ENCODE assay signal across 12 cellular contexts in the genomic region with DNA sequence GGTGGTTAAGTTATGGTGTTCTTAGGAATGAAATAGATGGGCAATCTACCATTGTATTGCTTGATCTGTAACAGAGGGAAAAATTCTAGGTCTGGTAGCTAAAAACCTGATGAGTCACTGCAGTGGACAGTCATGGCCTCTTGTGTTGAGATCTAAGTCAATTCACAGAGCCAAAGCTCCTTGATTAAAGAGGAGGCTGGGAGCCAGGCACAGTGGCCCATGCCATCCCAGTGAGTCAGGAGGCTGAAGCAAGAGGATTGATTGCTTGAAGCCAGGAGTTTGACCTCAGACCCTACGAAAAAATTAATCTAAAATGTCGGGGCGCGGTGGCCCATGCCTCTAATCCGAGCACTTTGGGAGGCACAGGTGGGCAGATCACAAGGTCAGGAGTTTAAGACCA.
DNase-seq lines count a peak whose midpoint lies in the region; ATAC-seq, FAIRE-seq and TF ChIP-seq lines count a peak whose summit lies in the region.
"Had no signal": no experiment of that assay in that cellular context is flagged by ENCODE, and none has a peak within 500 bp of the region (broad histone marks: within the 10 kb centered on the region; RNA-seq: fewer than 3 reads in every experiment).

No MANE protein-coding gene starts in this region.

- POLR2A ChIA-PET in BJ (lab: Charles Lee) = interaction anchor here (0.7 kb wide), 1 partner anchor 9 kb away, joined by 5 read pairs; no protein-coding TSS in a partner anchor

- WGBS in pancreas, 2 donors = 91 to 95% methylated on average over 5 of the region's 5 CpGs

- no peaks in the 10 kb centered on the region for H3K27me3 ChIP-seq in BJ (ENCODE audit: control insufficient read depth, insufficient read depth, low read length)
- H3K27me3 ChIP-seq in pancreas = no peaks in the 10 kb centered on the region

- intact Hi-C loops in pancreas (cut with DNase I) = no loop called here

- H3K27ac ChIP-seq in pancreas = peak overlapping the region in 3 of 4 donors; percentile 11 to 60 (median 60)

- peak; percentile 77 for DNase-seq in BJ (ENCODE audit: low read depth)
- peak; percentile 49 for DNase-seq in NCI-H460 (ENCODE audit: extremely low read depth, low read depth)
- DNase-seq in epithelial cell of proximal tubule (ENCODE audit: low read depth) = peak; percentile 57
- peak in 1 of 6 donors; percentile 19 for DNase-seq in pancreas
- DNase-seq in NCI-H187 treated with DMSO at 0.1 percent for 48 hours (lab: John Stamatoyannopoulos, UW) = no peak
- DNase-seq in SHP77 treated with DMSO at 0.1 percent for 48 hours (lab: John Stamatoyannopoulos, UW) = no peak
- no peak for DNase-seq in NCI-H1436 (lab: John Stamatoyannopoulos, UW)
- DNase-seq: left cardiac atrium, NCI-H1092 had no signal

- peak; percentile 12 to 34 (median 28) for ATAC-seq in pancreas
- no peak for ATAC-seq in GM18907 (IDR thresholded peaks at IDR 0.05; ENCODE audit: unreplicated experiment)
- ATAC-seq: WTC11 had no signal

- H3K4me3 ChIP-seq in BJ (ENCODE audit: low read depth, low read length) (no peak overlapping the region), epithelial cell of proximal tubule (ENCODE audit: low read depth, low read length) (no peak overlapping the region), pancreas (no peak overlapping the region)

- no peaks in the 10 kb centered on the region for H3K9me3 ChIP-seq in pancreas

- TF ChIP-seq CTCF in BJ (IDR thresholded peaks at IDR 0.05; ENCODE audit: insufficient read depth, low read depth, low read length) (no peak), epithelial cell of proximal tubule (conservative IDR thresholded peaks at IDR 0.05; ENCODE audit: low read depth, low read length) (no peak), pancreas (IDR thresholded peaks at IDR 0.05) (no peak)

- CTCF ChIA-PET in BJ (lab: Yijun Ruan, JAX) = interaction anchor here (0.6 to 2.1 kb wide), 3 partner anchors 11 to 77 kb away, joined by 3 to 7 read pairs (median 3); partner anchors contain the start of gene SPRYD7

- FAIRE-seq in pancreas (lab: Jason Lieb, UNC) = no peak
- FAIRE-seq: GM18507 had no signal

- H3K4me1 ChIP-seq in pancreas = peaks cover 0 to 23% (median 17%) of the 10 kb centered on the region in 3 donors

- H3K36me3 ChIP-seq in BJ (ENCODE audit: control insufficient read depth, insufficient read depth, low read length) (no peaks in the 10 kb centered on the region), pancreas (no peaks in the 10 kb centered on the region)

Comparison
In these comparisons a context has a peak if more than half of its experiments do, and no peak if none do; other contexts are left out.
1. DNase-seq: peak in BJ (single experiment), NCI-H460 (single experiment) and epithelial cell of proximal tubule (single experiment); none in NCI-H187 treated with DMSO at 0.1 percent for 48 hours (single experiment), SHP77 treated with DMSO at 0.1 percent for 48 hours (single experiment) and NCI-H1436 (single experiment).